1 cellular context compared by ENCODE assay signal in genomic region chr20:25226433-25227316, GRCh38.
TF ChIP-seq lines count a peak whose summit lies in the region.

No MANE protein-coding gene starts in this region.

TF ChIP-seq in HepG2, 621 proteins besides CTCF, POLR2A, EP300 and RAD21 (continued from another document and continues in another):
- TF ChIP-seq GPBP1L1 (CRISPR knock-in tag; IDR thresholded peaks at IDR 0.05) (no peak), ZNF441 (CRISPR knock-in tag; IDR thresholded peaks at IDR 0.05; ENCODE audit: borderline replicate concordance) (no peak), ZNF768 (CRISPR knock-in tag; IDR thresholded peaks at IDR 0.05) (peak; percentile 35; the same call in 1 of the 2 replicates), KAT8 (CRISPR knock-in tag; IDR thresholded peaks at IDR 0.05) (peak; percentile 59; the same call in 1 of the 2 replicates), ZNF841 (CRISPR knock-in tag; IDR thresholded peaks at IDR 0.05; ENCODE audit: borderline replicate concordance) (no peak), ZNF230 (CRISPR knock-in tag; IDR thresholded peaks at IDR 0.05) (0 out of 2 replicates have a peak, but pooled peaks have one; percentile 74), ATF7-NPFF (CRISPR knock-in tag; IDR thresholded peaks at IDR 0.05; ENCODE audit: low read depth) (no peak), ZNF282 (IDR thresholded peaks at IDR 0.05; ENCODE audit: partially characterized antibody) (no peak), ZNF160 (CRISPR knock-in tag; IDR thresholded peaks at IDR 0.05) (0 out of 2 replicates have a peak, but pooled peaks have one; percentile 38), TOE1 (CRISPR knock-in tag; IDR thresholded peaks at IDR 0.05) (no peak), ATRX (CRISPR knock-in tag; IDR thresholded peaks at IDR 0.05; ENCODE audit: borderline replicate concordance) (no peak), GATA4 (IDR thresholded peaks at IDR 0.05; ENCODE audit: borderline replicate concordance, low read depth) (no peak), ZNF766 (CRISPR knock-in tag; IDR thresholded peaks at IDR 0.05; ENCODE audit: borderline replicate concordance) (no peak; the same call in 1 of the 2 replicates), ZBTB34 (CRISPR knock-in tag; IDR thresholded peaks at IDR 0.05) (no peak), MAZ (IDR thresholded peaks at IDR 0.05; ENCODE audit: borderline replicate concordance, low read depth, low read length) (no peak), MAZ (CRISPR knock-in tag; IDR thresholded peaks at IDR 0.05; ENCODE audit: low read depth) (peak; percentile 64; the same call in 1 of the 2 replicates), MED1 (CRISPR knock-in tag; IDR thresholded peaks at IDR 0.05) (peak; percentile 62; the same call in 1 of the 2 replicates), GPN1 (CRISPR knock-in tag; IDR thresholded peaks at IDR 0.05; ENCODE audit: borderline replicate concordance) (no peak), SRY (CRISPR knock-in tag; IDR thresholded peaks at IDR 0.05) (no peak), ZSCAN29 (CRISPR knock-in tag; conservative IDR thresholded peaks at IDR 0.05) (peak; percentile 78; the same call in 1 of the 2 replicates), ASH2L (IDR thresholded peaks at IDR 0.05; ENCODE audit: insufficient read length, low read depth, low read length) (no peak), SNAI1 (CRISPR knock-in tag; IDR thresholded peaks at IDR 0.05; ENCODE audit: borderline replicate concordance) (no peak), TP53 (CRISPR knock-in tag; conservative IDR thresholded peaks at IDR 0.05) (no peak), PREB (CRISPR knock-in tag; IDR thresholded peaks at IDR 0.05) (no peak), KLF15 (CRISPR knock-in tag; IDR thresholded peaks at IDR 0.05; ENCODE audit: borderline replicate concordance) (no peak), ZFP36L2 (CRISPR knock-in tag; IDR thresholded peaks at IDR 0.05) (no peak), GABPB1 (CRISPR knock-in tag; IDR thresholded peaks at IDR 0.05) (peak; percentile 34; the same call in 1 of the 2 replicates), SIX1 (CRISPR knock-in tag; IDR thresholded peaks at IDR 0.05; ENCODE audit: borderline replicate concordance) (no peak), ZNF530 (CRISPR knock-in tag; IDR thresholded peaks at IDR 0.05; ENCODE audit: low read depth) (no peak), NBN (conservative IDR thresholded peaks at IDR 0.05) (no peak), HHEX (CRISPR knock-in tag; IDR thresholded peaks at IDR 0.05) (no peak), ZNF710 (CRISPR knock-in tag; IDR thresholded peaks at IDR 0.05; ENCODE audit: borderline replicate concordance) (peak; percentile 75; the same call in 1 of the 2 replicates), ZNF34 (CRISPR knock-in tag; IDR thresholded peaks at IDR 0.05; ENCODE audit: borderline replicate concordance) (peak; percentile 89; the same call in 1 of the 2 replicates), DR1 (CRISPR knock-in tag; IDR thresholded peaks at IDR 0.05) (peak; percentile 44; the same call in 1 of the 2 replicates), DPF2 (CRISPR knock-in tag; IDR thresholded peaks at IDR 0.05; ENCODE audit: borderline replicate concordance, low read depth) (peak; percentile 65; the same call in 1 of the 2 replicates), ZNF20 (CRISPR knock-in tag; IDR thresholded peaks at IDR 0.05) (no peak), WIZ (CRISPR knock-in tag; IDR thresholded peaks at IDR 0.05) (no peak), ZNF75D (CRISPR knock-in tag; IDR thresholded peaks at IDR 0.05; ENCODE audit: borderline replicate concordance) (peak; percentile 66; the same call in 1 of the 2 replicates), DZIP1 (CRISPR knock-in tag; IDR thresholded peaks at IDR 0.05) (peak; percentile 70; the same call in 1 of the 2 replicates), ZNF687 (CRISPR knock-in tag; IDR thresholded peaks at IDR 0.05) (peak; percentile 98), TERF1 (CRISPR knock-in tag; IDR thresholded peaks at IDR 0.05) (no peak), UBTF (CRISPR knock-in tag; IDR thresholded peaks at IDR 0.05) (no peak), ZNF777 (CRISPR knock-in tag; IDR thresholded peaks at IDR 0.05) (no peak), SMYD3 (CRISPR knock-in tag; IDR thresholded peaks at IDR 0.05) (no peak), ZNF512 (CRISPR knock-in tag; IDR thresholded peaks at IDR 0.05) (no peak), ZNF446 (CRISPR knock-in tag; IDR thresholded peaks at IDR 0.05) (peak; percentile 92), PLRG1 (conservative IDR thresholded peaks at IDR 0.05) (no peak), STAG1 (CRISPR knock-in tag; IDR thresholded peaks at IDR 0.05) (no peak; the same call in 1 of the 2 replicates)
